8 cellular contexts compared by ENCODE assay signal in genomic region chr5:81787843-81788242, GRCh38. TPM values are rescaled to one million over a fixed set of nuclear protein-coding genes. Genes with fewer than 3 reads are reported as not detected.
DNase-seq lines count a peak whose midpoint lies in the region; ATAC-seq, FAIRE-seq and TF ChIP-seq lines count a peak whose summit lies in the region.

No MANE protein-coding gene starts in this region.

- peak; percentile 80 for FAIRE-seq in endometrium (lab: Jason Lieb, UNC)

- DNase-seq in AG10803 (ENCODE audit: low read depth) = peak; percentile 66
- DNase-seq in NB4 (ENCODE audit: low read depth) = peak; percentile 80
- DNase-seq in myocyte (ENCODE audit: low read depth) = peak; percentile 79
- DNase-seq in stimulated activated CD4-positive, alpha-beta T cell treated with anti-CD3 and anti-CD28 coated beads, Interleukin-1b, Interleukin-23, amount 100 ng/mL, for 48 hours = no peak
- no peak for DNase-seq in occipital lobe (lab: John Stamatoyannopoulos, UW)

- TF ChIP-seq POLR2A in NB4 (IDR thresholded peaks at IDR 0.05; ENCODE audit: extremely low read depth, insufficient read length) = no peak

- TF ChIP-seq CTCF in AG10803 (conservative IDR thresholded peaks at IDR 0.05; ENCODE audit: low read length) = no peak
- TF ChIP-seq CTCF in NB4 (IDR thresholded peaks at IDR 0.05; ENCODE audit: low read depth, low read length) = no peak

- ATAC-seq in GM21390 (IDR thresholded peaks at IDR 0.05; ENCODE audit: unreplicated experiment) = no peak
- no peak for ATAC-seq in HG03432 (IDR thresholded peaks at IDR 0.05; ENCODE audit: unreplicated experiment)

- no peak overlapping the region for H3K4me3 ChIP-seq in AG10803 (ENCODE audit: low read length)
- H3K4me3 ChIP-seq in NB4 (ENCODE audit: low read depth, low read length) = no peak overlapping the region

RNA-seq across cellular contexts. Expression of gene SSBP2, which starts 36.9 kb away (rescaled TPM):
- total RNA-seq in myocyte (35.4 and 42.5 TPM in 2 replicates), occipital lobe (372 TPM)
- 42.3 TPM for polyA plus RNA-seq in myocyte (2012)

Comparison
In these comparisons a context has a peak if more than half of its experiments do, and no peak if none do; other contexts are left out.
1. DNase-seq: peak in AG10803 (single experiment), NB4 (single experiment) and myocyte (single experiment); none in stimulated activated CD4-positive, alpha-beta T cell treated with anti-CD3 and anti-CD28 coated beads, Interleukin-1b, Interleukin-23, amount 100 ng/mL, for 48 hours (single experiment) and occipital lobe (single experiment).